Comparison of ENCODE assay signal across 8 cellular contexts in genomic region chr6:158323561-158323958, GRCh38. TPM values are rescaled to one million over a fixed set of nuclear protein-coding genes. Genes with fewer than 3 reads are reported as not detected.
DNase-seq lines count a peak whose midpoint lies in the region; ATAC-seq lines count a peak whose summit lies in the region.

No MANE protein-coding gene starts in this region.

- H3K9me2 ChIP-seq in Karpas-422 (replicated peaks; ENCODE audit: insufficient read depth, low read length), result no peaks in the 10 kb centered on the region

- H3K27me3 Mint-ChIP-seq in stimulated activated naive B cell treated with anti-CD40 and anti-IgM and Interleukin-4, amounts not matched to agents 10 μg/mL and 1 μg/mL and 100 μg/mL, for 72 hours, result no peaks in the 10 kb centered on the region
- no peaks in the 10 kb centered on the region for H3K27me3 Mint-ChIP-seq in CD4-positive, alpha-beta memory T cell

- H3K4me1 Mint-ChIP-seq in stimulated activated naive B cell treated with anti-CD40 and anti-IgM and Interleukin-4, amounts not matched to agents 10 μg/mL and 1 μg/mL and 100 μg/mL, for 72 hours, result peaks cover 60 to 88% of the 10 kb centered on the region in 2 donors
- peaks cover 43 to 59% (median 51%) of the 10 kb centered on the region in 4 donors for H3K4me1 Mint-ChIP-seq in CD4-positive, alpha-beta memory T cell

- no peaks in the 10 kb centered on the region for H3K9me3 Mint-ChIP-seq in activated naive CD4-positive, alpha-beta T cell treated with anti-CD3 and anti-CD28 coated beads, Interleukin-2, amount 50 U/mL, for 72 hours
- peaks cover 0 to 2% of the 10 kb centered on the region in 2 donors for H3K9me3 Mint-ChIP-seq in stimulated activated naive B cell treated with anti-CD40 and anti-IgM and Interleukin-4, amounts not matched to agents 10 μg/mL and 1 μg/mL and 100 μg/mL, for 72 hours
- no peaks in the 10 kb centered on the region for H3K9me3 Mint-ChIP-seq in CD4-positive, alpha-beta memory T cell

- H3K9me3 ChIP-seq in Karpas-422 (ENCODE audit: low read length), result no peaks in the 10 kb centered on the region
- H3K9me3 ChIP-seq in CD4-positive, alpha-beta memory T cell (ENCODE audit: control insufficient read depth in 1 of 2, low read length in 2 of 2), result no peaks in the 10 kb centered on the region

- CTCF ChIA-PET in CD4-positive, alpha-beta memory T cell (lab: Charles Lee; ENCODE audit: partially characterized antibody), result no interaction called here

- peak overlapping the region; percentile 53 for H3K27ac ChIP-seq in Karpas-422 (ENCODE audit: low read length)
- no peak overlapping the region for H3K27ac ChIP-seq in CD4-positive, alpha-beta memory T cell (ENCODE audit: low read depth, low read length)

- peak; percentile 24 to 78 for ATAC-seq in activated naive CD4-positive, alpha-beta T cell treated with anti-CD3 and anti-CD28 coated beads, Interleukin-2, amount 50 U/mL, for 72 hours
- ATAC-seq in HG02623 (IDR thresholded peaks at IDR 0.05; ENCODE audit: unreplicated experiment), result peak; percentile 24
- peak; percentile 67 to 71 for ATAC-seq in stimulated activated naive B cell treated with anti-CD40 and anti-IgM and Interleukin-4, amounts not matched to agents 10 μg/mL and 1 μg/mL and 100 μg/mL, for 72 hours (replicated peaks)

- no peaks in the 10 kb centered on the region for H3K27me3 ChIP-seq in Karpas-422 (ENCODE audit: low read length)
- H3K27me3 ChIP-seq in CD4-positive, alpha-beta memory T cell (ENCODE audit: insufficient read depth, low read length), result no peaks in the 10 kb centered on the region

- no peak overlapping the region for H3K27ac Mint-ChIP-seq in activated naive CD4-positive, alpha-beta T cell treated with anti-CD3 and anti-CD28 coated beads, Interleukin-2, amount 50 U/mL, for 72 hours
- H3K27ac Mint-ChIP-seq in stimulated activated naive B cell treated with anti-CD40 and anti-IgM and Interleukin-4, amounts not matched to agents 10 μg/mL and 1 μg/mL and 100 μg/mL, for 72 hours, result peak overlapping the region; percentile 72
- peak overlapping the region in 1 of 7 donors; percentile 26 for H3K27ac Mint-ChIP-seq in CD4-positive, alpha-beta memory T cell

- H3K4me3 Mint-ChIP-seq in stimulated activated naive B cell treated with anti-CD40 and anti-IgM and Interleukin-4, amounts not matched to agents 10 μg/mL and 1 μg/mL and 100 μg/mL, for 72 hours, result peak overlapping the region; percentile 5 to 44
- peak overlapping the region in 1 of 8 donors; percentile 1 for H3K4me3 Mint-ChIP-seq in CD4-positive, alpha-beta memory T cell

- H3K36me3 Mint-ChIP-seq in activated naive CD4-positive, alpha-beta T cell treated with anti-CD3 and anti-CD28 coated beads, Interleukin-2, amount 50 U/mL, for 72 hours, result peaks cover 0 to 13% of the 10 kb centered on the region in 2 donors
- peaks cover 13 to 15% of the 10 kb centered on the region in 2 donors for H3K36me3 Mint-ChIP-seq in stimulated activated naive B cell treated with anti-CD40 and anti-IgM and Interleukin-4, amounts not matched to agents 10 μg/mL and 1 μg/mL and 100 μg/mL, for 72 hours
- H3K36me3 Mint-ChIP-seq in CD4-positive, alpha-beta memory T cell, result peaks cover 12 to 36% of the 10 kb centered on the region in 2 donors

- no peak overlapping the region for H2AFZ ChIP-seq in Karpas-422 (ENCODE audit: low read length)

- DNase-seq in activated naive CD4-positive, alpha-beta T cell treated with anti-CD3 and anti-CD28 coated beads, Interleukin-2, amount 50 U/mL, for 72 hours (ENCODE audit: low spot score in 2 of 2), result no peak
- DNase-seq in activated naive CD4-positive, alpha-beta T cell treated with anti-CD3 and anti-CD28 coated beads, Interleukin-2, amount 50 U/mL, for 16 hours, result no peak
- no peak for DNase-seq in Karpas-422
- DNase-seq in stimulated activated naive B cell treated with anti-CD40 and anti-IgM and Interleukin-4, amounts not matched to agents 10 μg/mL and 1 μg/mL and 100 μg/mL, for 72 hours, result no peak
- no peak for DNase-seq in CD4-positive, alpha-beta memory T cell
- DNase-seq in hippocampal formation (lab: John Stamatoyannopoulos, UW), result no peak
- no peak for DNase-seq in NCI-H2227 treated with DMSO at 0.1 percent for 48 hours (lab: John Stamatoyannopoulos, UW)

- intact Hi-C loops in CD4-positive, alpha-beta memory T cell (cut with micrococcal nuclease), result no loop called here

- H3K4me1 ChIP-seq in Karpas-422 (ENCODE audit: low read length), result peaks cover 75% of the 10 kb centered on the region
- peaks cover 25% of the 10 kb centered on the region for H3K4me1 ChIP-seq in CD4-positive, alpha-beta memory T cell (ENCODE audit: insufficient read depth, low read length)

- H3K9ac ChIP-seq in Karpas-422 (ENCODE audit: low read length), result no peak overlapping the region

- H3K4me2 ChIP-seq in Karpas-422 (ENCODE audit: low read depth, low read length, poor library complexity, severe bottlenecking), result peak overlapping the region; percentile 14

- peaks cover 100% of the 10 kb centered on the region for H3K79me2 ChIP-seq in Karpas-422 (ENCODE audit: low read length)

- no peak overlapping the region for H3K4me3 ChIP-seq in Karpas-422 (ENCODE audit: low read length)
- H3K4me3 ChIP-seq in CD4-positive, alpha-beta memory T cell (ENCODE audit: low read length in 2 of 2), result no peak overlapping the region

- H4K20me1 ChIP-seq in Karpas-422 (ENCODE audit: insufficient read depth, low read depth, low read length), result no peaks in the 10 kb centered on the region; the same call in 1 of the 2 replicates

- no peaks in the 10 kb centered on the region; the same call in 1 of the 2 replicates for H3K36me3 ChIP-seq in Karpas-422 (ENCODE audit: insufficient read depth, low read length)
- no peaks in the 10 kb centered on the region for H3K36me3 ChIP-seq in CD4-positive, alpha-beta memory T cell (ENCODE audit: insufficient read depth, low read length)

- POLR2A ChIA-PET in CD4-positive, alpha-beta memory T cell (lab: Charles Lee; ENCODE audit: partially characterized antibody), result no interaction called here

RNA-seq across cellular contexts. Expression of gene TULP4, which starts 11.3 kb away (rescaled TPM):
- 10 to 100 TPM; 20.5 to 27.4 TPM for total RNA-seq in activated naive CD4-positive, alpha-beta T cell treated with anti-CD3 and anti-CD28 coated beads, Interleukin-2, amount 50 U/mL, for 72 hours
- total RNA-seq in Karpas-422 (2014; rRNA removed; shearing (Covaris generic); ENCODE audit: low replicate concordance), result 112 and 124 TPM in 2 replicates
- 10 to 100 TPM; 85.9 to 94.1 TPM for total RNA-seq in CD4-positive, alpha-beta memory T cell
- polyA plus RNA-seq in CD4-positive, alpha-beta memory T cell, result 10 to 100 TPM; 14.8 to 41.2 TPM
